In the genomic region with DNA sequence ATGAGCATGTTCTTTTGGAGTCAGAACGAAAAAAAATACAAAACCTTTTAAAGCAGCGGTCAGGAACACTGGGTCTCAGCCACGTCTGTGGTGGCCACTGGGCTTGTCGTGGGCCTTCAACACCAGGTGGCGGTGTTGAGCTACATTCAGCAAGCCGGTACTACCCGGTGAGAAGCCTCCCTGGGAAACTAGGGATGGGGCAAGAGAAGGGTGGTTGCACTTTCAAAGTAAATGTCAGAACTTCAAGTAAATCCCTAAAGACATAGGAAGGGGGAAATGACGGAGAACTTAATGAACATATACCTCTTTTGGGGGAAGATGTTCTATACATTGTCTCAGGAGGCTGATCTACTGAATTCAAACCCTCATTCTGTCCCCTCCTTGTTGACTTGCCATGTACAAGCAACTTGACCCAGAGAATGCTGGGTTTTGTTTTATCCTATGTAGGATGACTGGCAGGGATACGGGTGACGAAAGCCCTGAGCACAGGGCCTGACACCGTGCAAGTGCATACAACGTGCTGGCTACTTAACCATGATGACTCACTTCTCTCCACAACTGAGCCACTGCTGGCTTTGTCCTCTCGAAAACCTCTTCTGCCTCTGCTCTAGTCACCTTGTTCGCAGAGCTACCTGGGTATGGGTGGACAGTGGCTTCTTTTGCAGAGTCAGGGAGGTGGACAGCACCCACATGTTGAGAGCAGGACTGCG, we compare ENCODE assay signal across 9 cellular contexts. TPM values are rescaled to one million over a fixed set of nuclear protein-coding genes. Genes with fewer than 3 reads are reported as not detected.
DNase-seq lines count a peak whose midpoint lies in the region; ATAC-seq, FAIRE-seq and TF ChIP-seq lines count a peak whose summit lies in the region.
"Had no signal": no experiment of that assay in that cellular context is flagged by ENCODE, and none has a peak within 500 bp of the region (broad histone marks: within the 10 kb centered on the region; RNA-seq: fewer than 3 reads in every experiment).

No MANE protein-coding gene starts in this region.

- TF ChIP-seq EP300 in transverse colon (IDR thresholded peaks at IDR 0.05; ENCODE audit: low read depth), result no peak

- intact Hi-C loops in pancreas (cut with DNase I), result no loop called here
- intact Hi-C loops in transverse colon (cut with DNase I; ENCODE audit: low total_unique reads), result no loop called here

- in situ Hi-C loops in Caki2 (cut with HindIII; ENCODE audit: low pct_unique_long_range_greater_than_20kb, low sequenced_read_pairs), result no loop called here
- in situ Hi-C loops in SK-MEL-5 (cut with HindIII; ENCODE audit: low pct_unique_long_range_greater_than_20kb, low sequenced_read_pairs), result no loop called here
- in situ Hi-C loops in transverse colon (cut with MboI; ENCODE audit: low pct_ligation_motif_present in 1 of 4, low pct_unique_long_range_greater_than_20kb in 1 of 4, low sequenced_read_pairs in 3 of 4), result loop anchor here in 1 of 4 donors (25.0 kb wide), 1 partner anchor 684 kb away; no protein-coding TSS in a partner anchor

- TF ChIP-seq CTCF in LNCAP (IDR thresholded peaks at IDR 0.05), result peak; percentile 90
- TF ChIP-seq CTCF in pancreas (IDR thresholded peaks at IDR 0.05), result peak; percentile 64 to 83 (median 76)
- TF ChIP-seq CTCF in transverse colon (IDR thresholded peaks at IDR 0.05), result peak; percentile 64 to 88 (median 85)

- no peaks in the 10 kb centered on the region for H3K4me1 ChIP-seq in pancreas
- H3K4me1 ChIP-seq in transverse colon, result no peaks in the 10 kb centered on the region

- H3K27me3 ChIP-seq in pancreas, result no peaks in the 10 kb centered on the region
- peaks cover 5% of the 10 kb centered on the region for H3K27me3 ChIP-seq in transverse colon

- H3K27ac ChIP-seq in pancreas (no peak overlapping the region), transverse colon (no peak overlapping the region)

- 21 to 28% methylated on average over 15 of the region's 15 CpGs for WGBS in pancreas, 2 donors
- WGBS in transverse colon (ENCODE audit: low coverage in 1 of 2), 2 donors, result 30 to 54% methylated on average over 4 to 15 of the region's 15 CpGs

- H3K36me3 ChIP-seq in pancreas, result no peaks in the 10 kb centered on the region
- H3K36me3 ChIP-seq in transverse colon, result no peaks in the 10 kb centered on the region

- H3K9me3 ChIP-seq in pancreas (no peaks in the 10 kb centered on the region), transverse colon (no peaks in the 10 kb centered on the region)

- no peak overlapping the region for H3K4me3 ChIP-seq in pancreas
- no peak overlapping the region for H3K4me3 ChIP-seq in transverse colon

- FAIRE-seq in pancreas (lab: Jason Lieb, UNC), result no peak
- FAIRE-seq: colon had no signal

- peak; percentile 69 for DNase-seq in Caki2 (ENCODE audit: low read depth)
- DNase-seq in SK-MEL-5 (ENCODE audit: low read depth, low spot score), result peak; percentile 79
- DNase-seq in activated naive CD4-positive, alpha-beta T cell (lab: John Stamatoyannopoulos, UW), result peak; percentile 7 to 46 (median 22)
- DNase-seq in glomerular endothelial cell (ENCODE audit: extremely low read depth, low read depth, low spot score), result peak; percentile 36
- peak; percentile 57 to 90 (median 81) for DNase-seq in pancreas
- DNase-seq in transverse colon, result peak; percentile 81

- ATAC-seq in GM21526 (IDR thresholded peaks at IDR 0.05; ENCODE audit: low FRiP score, unreplicated experiment), result peak; percentile 72
- peak; percentile 92 to 98 (median 95) for ATAC-seq in pancreas

- no peak for TF ChIP-seq POLR2A in transverse colon (IDR thresholded peaks at IDR 0.05)

RNA-seq across cellular contexts. Expression of a gene that starts 49.0 kb away (rescaled TPM):
- 19.8 and 26.8 TPM in 2 replicates for total RNA-seq in Caki2 (2014; rRNA removed; shearing (Covaris generic); ENCODE audit: low replicate concordance)
- total RNA-seq in SK-MEL-5 (2014; rRNA removed; shearing (Covaris generic)), result 288 and 335 TPM in 2 replicates
- polyA plus RNA-seq in SK-MEL-5 (2015; cell fraction: cytosol; rRNA removed), result 241 and 282 TPM in 2 replicates
- 227 and 229 TPM in 2 replicates for polyA plus RNA-seq in SK-MEL-5 (2015; cell fraction: nucleus; rRNA removed)
- total RNA-seq in glomerular endothelial cell, result 6.7 and 6.8 TPM in 2 replicates
- 1 to 10 TPM; 2.3 to 7.9 (median 3.5) TPM for total RNA-seq in pancreas
- 1 to 10 TPM; 3.7 to 7.6 TPM for polyA plus RNA-seq in pancreas
- total RNA-seq in transverse colon, result 1 to 10 TPM in 2 of 4 donors, under 1 TPM in 1, not detected in 1; 1.00 to 3.7 (median 1.2) TPM

Comparison
In these comparisons a context has a peak if more than half of its experiments do, and no peak if none do; other contexts are left out.
1. DNase-seq: peak in every context shown above with its lines; median percentile 81 in pancreas; 81 in transverse colon; 79 in SK-MEL-5; 69 in Caki2; 36 in glomerular endothelial cell; 22 in activated naive CD4-positive, alpha-beta T cell.
2. RNA of a gene that starts 49.0 kb away (total RNA-seq): 288 to 335 TPM in SK-MEL-5; 19.8 to 26.8 TPM in Caki2, 6.7 to 6.8 TPM in glomerular endothelial cell, 2.3 to 7.9 TPM in pancreas and 1.00 to 3.7 TPM in transverse colon; every median in the first group is over 10 times any median in the second.
3. Peak in every context shown above with its lines, with median percentiles within 50 percentile points of each other: CTCF ChIP-seq.